In genomic region chr7:147436718-147437117, GRCh38 we compare ENCODE assay signal across 19 cellular contexts.
DNase-seq lines count a peak whose midpoint lies in the region; ATAC-seq and TF ChIP-seq lines count a peak whose summit lies in the region.
"Had no signal": no experiment of that assay in that cellular context is flagged by ENCODE, and none has a peak within 500 bp of the region (broad histone marks: within the 10 kb centered on the region; RNA-seq: fewer than 3 reads in every experiment).

No MANE protein-coding gene starts in this region.

- H4K8ac ChIP-seq in IMR-90 (ENCODE audit: low read depth in 2 of 2, low read length in 2 of 2): no peak overlapping the region

- TF ChIP-seq CTCF in IMR-90 (conservative IDR thresholded peaks at IDR 0.05; ENCODE audit: low read depth, low read length): no peak
- no peak for TF ChIP-seq CTCF in endodermal cell (conservative IDR thresholded peaks at IDR 0.05)
- no peak for TF ChIP-seq CTCF in nephron progenitor cell (IDR thresholded peaks at IDR 0.05)
- TF ChIP-seq CTCF in Caco-2 (IDR thresholded peaks at IDR 0.05; ENCODE audit: insufficient read depth in 1 of 2, low read depth in 1 of 2, low read length in 1 of 2, severe bottlenecking in 1 of 2, unreplicated experiment in 1 of 2): no peak

- no peak for ATAC-seq in IMR-90 (ENCODE audit: low read depth)
- ATAC-seq: GM12878, HepG2 had no signal

- no peaks in the 10 kb centered on the region for H3K36me3 ChIP-seq in IMR-90 (ENCODE audit: control insufficient read depth, insufficient read depth, low read length)
- no peaks in the 10 kb centered on the region for H3K36me3 ChIP-seq in endodermal cell (ENCODE audit: control insufficient read depth, insufficient read depth, low read length)
- no peaks in the 10 kb centered on the region for H3K36me3 ChIP-seq in Caco-2 (ENCODE audit: control insufficient read depth, insufficient read depth, low read length)
- H3K36me3 ChIP-seq: BE2C had no signal

- H3K9me3 ChIP-seq in IMR-90 (ENCODE audit: control insufficient read depth, insufficient read depth, low read length): no peaks in the 10 kb centered on the region
- H3K9me3 ChIP-seq in endodermal cell (ENCODE audit: control insufficient read depth, low read length): peaks cover 45% of the 10 kb centered on the region
- H3K9me3 ChIP-seq in Caco-2: peaks cover 8% of the 10 kb centered on the region; the same call in 1 of the 2 replicates
- H3K9me3 ChIP-seq: BE2C had no signal

- no peak overlapping the region for H3K27ac ChIP-seq in IMR-90 (ENCODE audit: insufficient read depth, low read length)
- no peak overlapping the region for H3K27ac ChIP-seq in endodermal cell (ENCODE audit: low read depth, low read length)

- H3K36me3 Mint-ChIP-seq in endodermal cell (ENCODE audit: low read depth) (peaks cover 3% of the 10 kb centered on the region), nephron progenitor cell (ENCODE audit: low read depth) (peaks cover 40% of the 10 kb centered on the region), Caco-2 (ENCODE audit: insufficient read depth, unreplicated experiment) (no peaks in the 10 kb centered on the region)
- H3K36me3 Mint-ChIP-seq: CD4-positive, CD25-positive, alpha-beta regulatory T cell; CD8-positive, alpha-beta memory T cell had no signal

- no peak overlapping the region for H3K14ac ChIP-seq in IMR-90 (replicated peaks; ENCODE audit: low read depth, low read length)

- H3K9ac ChIP-seq in IMR-90 (ENCODE audit: low read depth, low read length): no peak overlapping the region
- H3K9ac ChIP-seq in endodermal cell (ENCODE audit: extremely low read depth, low read length, poor library complexity, severe bottlenecking): no peak overlapping the region

- H3K27me3 Mint-ChIP-seq in endodermal cell (ENCODE audit: insufficient read depth): peaks cover 75% of the 10 kb centered on the region
- H3K27me3 Mint-ChIP-seq in nephron progenitor cell (ENCODE audit: low read depth, poor library complexity): peaks cover 4% of the 10 kb centered on the region
- H3K27me3 Mint-ChIP-seq in Caco-2 (ENCODE audit: insufficient read depth, unreplicated experiment): no peaks in the 10 kb centered on the region
- H3K27me3 Mint-ChIP-seq: CD4-positive, CD25-positive, alpha-beta regulatory T cell; CD8-positive, alpha-beta memory T cell had no signal

- no peaks in the 10 kb centered on the region for H3K4me1 ChIP-seq in IMR-90 (ENCODE audit: control insufficient read depth, insufficient read depth, low read length)
- peaks cover 5% of the 10 kb centered on the region for H3K4me1 ChIP-seq in endodermal cell (ENCODE audit: control insufficient read depth, insufficient read depth, low read length)
- peaks cover 26% of the 10 kb centered on the region for H3K4me1 ChIP-seq in Caco-2
- H3K4me1 ChIP-seq: BE2C had no signal

- H3K23ac ChIP-seq in IMR-90 (ENCODE audit: low read depth, low read length): no peak overlapping the region

- peak overlapping the region; percentile 74; the same call in 1 of the 2 replicates for H3K18ac ChIP-seq in IMR-90 (ENCODE audit: low read depth, low read length)

- CTCF ChIA-PET in IMR-90 (lab: Yijun Ruan, JAX) (no interaction called here), Caco-2 (lab: Charles Lee) (no interaction called here)

- no peak overlapping the region for H3K4me2 ChIP-seq in IMR-90 (ENCODE audit: low read depth, low read length)

- peaks cover 34% of the 10 kb centered on the region for H3K4me1 Mint-ChIP-seq in endodermal cell
- H3K4me1 Mint-ChIP-seq in nephron progenitor cell: peaks cover 25% of the 10 kb centered on the region
- peaks cover 26% of the 10 kb centered on the region for H3K4me1 Mint-ChIP-seq in Caco-2 (ENCODE audit: low read depth, unreplicated experiment)
- H3K4me1 Mint-ChIP-seq: CD4-positive, CD25-positive, alpha-beta regulatory T cell; CD8-positive, alpha-beta memory T cell; H9 had no signal

- H2AFZ ChIP-seq in IMR-90 (replicated peaks; ENCODE audit: low read length, poor library complexity): no peak overlapping the region

- no peak overlapping the region for H4K91ac ChIP-seq in IMR-90 (ENCODE audit: insufficient read depth, low read depth, low read length)

- intact Hi-C loops in IMR-90 (cut with micrococcal nuclease): loop anchor here (10.0 kb wide), 1 partner anchor 192 kb away; no protein-coding TSS in a partner anchor
- intact Hi-C loops in Caco-2 (cut with micrococcal nuclease; ENCODE audit: unreplicated experiment): loop anchor here (10.0 kb wide), 2 partner anchors 208 to 808 kb away; no protein-coding TSS in a partner anchor

- POLR2A ChIA-PET in IMR-90 (lab: Charles Lee; ENCODE audit: unreplicated experiment): no interaction called here
- POLR2A ChIA-PET in Caco-2 (lab: Charles Lee): no interaction called here

- WGBS in IMR-90 (ENCODE audit: extremely low coverage in 2 of 2, insufficient read length in 1 of 2), 2 experiments: 20% methylated on average over 2 of the region's 3 CpGs; no CpG with 5 or more reads in 1 of the 2 experiments
- 13 to 48% methylated on average over 1 to 3 of the region's 3 CpGs for WGBS in endodermal cell (ENCODE audit: insufficient coverage in 1 of 2, insufficient read length in 1 of 2), 2 experiments

- in situ Hi-C loops in IMR-90 (cut with MboI; ENCODE audit: low sequenced_read_pairs): loop anchor here (25.0 kb wide), 1 partner anchor 826 kb away; no protein-coding TSS in a partner anchor

- H3K4ac ChIP-seq in IMR-90 (ENCODE audit: low read depth, low read length): no peak overlapping the region

- no peak overlapping the region for H2BK5ac ChIP-seq in IMR-90 (ENCODE audit: low read depth, low read length, poor library complexity, severe bottlenecking)

- H2AK5ac ChIP-seq in IMR-90 (ENCODE audit: low read depth, low read length): no peak overlapping the region

- no peak overlapping the region for H2AK9ac ChIP-seq in IMR-90 (replicated peaks; ENCODE audit: low read depth, low read length, poor library complexity)

- H2BK120ac ChIP-seq in IMR-90 (ENCODE audit: low read depth, low read length): no peak overlapping the region

- H4K5ac ChIP-seq in IMR-90 (ENCODE audit: low read depth, low read length): no peak overlapping the region

- H3K9me3 Mint-ChIP-seq in endodermal cell (peaks cover 33% of the 10 kb centered on the region), nephron progenitor cell (peaks cover 49% of the 10 kb centered on the region), Caco-2 (ENCODE audit: unreplicated experiment) (peaks cover 42% of the 10 kb centered on the region)

- TF ChIP-seq RAD21 in IMR-90 (IDR thresholded peaks at IDR 0.05; ENCODE audit: low read length): no peak

- DNase-seq in IMR-90 (no peak), endodermal cell (no peak), nephron progenitor cell (no peak), DMS53 treated with DMSO at 0.1 percent for 48 hours (lab: John Stamatoyannopoulos, UW; ENCODE audit: unreplicated experiment) (no peak), Caco-2 (no peak)
- DNase-seq in activated CD4-positive, alpha-beta T cell treated with anti-CD3 and anti-CD28 coated beads for 1 hour: no peak
- DNase-seq: ACHN; BE2C; C1 segment of cervical spinal cord; CD4-positive, CD25-positive, alpha-beta regulatory T cell; CD8-positive, alpha-beta memory T cell; COR-L47; DMS153; DMS79 treated with DMSO at 0.1 percent for 48 hours; GOT3; H9; KG1 had no signal

- no peak overlapping the region for H3K4me3 ChIP-seq in IMR-90 (ENCODE audit: insufficient read depth, low read depth, low read length)
- no peak overlapping the region for H3K4me3 ChIP-seq in endodermal cell (ENCODE audit: low read length)
- no peak overlapping the region for H3K4me3 ChIP-seq in Caco-2 (ENCODE audit: low read depth, low read length)
- H3K4me3 ChIP-seq: GM12878 had no signal

- H2BK20ac ChIP-seq in IMR-90 (ENCODE audit: low read depth, low read length): no peak overlapping the region

- H3K56ac ChIP-seq in IMR-90 (ENCODE audit: extremely low read depth, insufficient read depth, low read length): no peak overlapping the region

- dilution Hi-C loops in IMR-90 (cut with HindIII; ENCODE audit: low sequenced_read_pairs, unreplicated experiment): no loop called here

- peak overlapping the region; percentile 24 for H3K27ac Mint-ChIP-seq in endodermal cell
- H3K27ac Mint-ChIP-seq in nephron progenitor cell: peak overlapping the region; percentile 68
- no peak overlapping the region for H3K27ac Mint-ChIP-seq in Caco-2 (ENCODE audit: unreplicated experiment)
- H3K27ac Mint-ChIP-seq: CD4-positive, CD25-positive, alpha-beta regulatory T cell; CD8-positive, alpha-beta memory T cell; H9 had no signal

- H3K27me3 ChIP-seq in IMR-90 (ENCODE audit: control insufficient read depth, insufficient read depth, low read length): no peaks in the 10 kb centered on the region
- no peaks in the 10 kb centered on the region for H3K27me3 ChIP-seq in endodermal cell (ENCODE audit: control insufficient read depth, insufficient read depth, low read length, poor library complexity, severe bottlenecking)
- no peaks in the 10 kb centered on the region for H3K27me3 ChIP-seq in Caco-2 (replicated peaks; ENCODE audit: control insufficient read depth, insufficient read depth, low read length)
- H3K27me3 ChIP-seq: BE2C had no signal

- BruUV-seq in IMR-90 (replicated peaks; lab: Mats Ljungman, UMichigan): no TSS peak
- BruUV-seq in Caco-2 (replicated peaks; lab: Mats Ljungman, UMichigan): no TSS peak

- TF ChIP-seq POLR2A in IMR-90 (IDR thresholded peaks at IDR 0.05; ENCODE audit: low read depth, low read length): no peak

- no peaks in the 10 kb centered on the region for H4K20me1 ChIP-seq in IMR-90 (ENCODE audit: insufficient read depth, low read length)

- no peak overlapping the region for H2BK15ac ChIP-seq in IMR-90 (ENCODE audit: low read depth, low read length)

- no peaks in the 10 kb centered on the region for H3K79me1 ChIP-seq in IMR-90 (ENCODE audit: low read depth in 1 of 2, low read length in 2 of 2)

- no peaks in the 10 kb centered on the region for H3K9me1 ChIP-seq in IMR-90 (ENCODE audit: insufficient read depth, low read length)

- no peak overlapping the region for H3K4me3 Mint-ChIP-seq in endodermal cell
- H3K4me3 Mint-ChIP-seq in nephron progenitor cell: no peak overlapping the region
- H3K4me3 Mint-ChIP-seq in Caco-2 (ENCODE audit: unreplicated experiment): no peak overlapping the region
- H3K4me3 Mint-ChIP-seq: CD4-positive, CD25-positive, alpha-beta regulatory T cell; CD8-positive, alpha-beta memory T cell; H9 had no signal

TF ChIP-seq in IMR-90, 13 proteins besides CTCF, POLR2A, EP300 and RAD21 (continues in another document):
- TF ChIP-seq MXI1 (IDR thresholded peaks at IDR 0.05; ENCODE audit: borderline replicate concordance, low read depth, low read length) (no peak), CHD1 (IDR thresholded peaks at IDR 0.05; ENCODE audit: low read depth, low read length) (no peak), MAZ (IDR thresholded peaks at IDR 0.05; ENCODE audit: borderline replicate concordance, low read depth, low read length) (no peak), RFX5 (IDR thresholded peaks at IDR 0.05; ENCODE audit: low read depth, low read length) (no peak), MAFK (IDR thresholded peaks at IDR 0.05; ENCODE audit: low read depth, low read length) (no peak), CEBPB (IDR thresholded peaks at IDR 0.05; ENCODE audit: low read depth, low read length) (no peak)
